10 cellular contexts compared by ENCODE assay signal in the genomic region with DNA sequence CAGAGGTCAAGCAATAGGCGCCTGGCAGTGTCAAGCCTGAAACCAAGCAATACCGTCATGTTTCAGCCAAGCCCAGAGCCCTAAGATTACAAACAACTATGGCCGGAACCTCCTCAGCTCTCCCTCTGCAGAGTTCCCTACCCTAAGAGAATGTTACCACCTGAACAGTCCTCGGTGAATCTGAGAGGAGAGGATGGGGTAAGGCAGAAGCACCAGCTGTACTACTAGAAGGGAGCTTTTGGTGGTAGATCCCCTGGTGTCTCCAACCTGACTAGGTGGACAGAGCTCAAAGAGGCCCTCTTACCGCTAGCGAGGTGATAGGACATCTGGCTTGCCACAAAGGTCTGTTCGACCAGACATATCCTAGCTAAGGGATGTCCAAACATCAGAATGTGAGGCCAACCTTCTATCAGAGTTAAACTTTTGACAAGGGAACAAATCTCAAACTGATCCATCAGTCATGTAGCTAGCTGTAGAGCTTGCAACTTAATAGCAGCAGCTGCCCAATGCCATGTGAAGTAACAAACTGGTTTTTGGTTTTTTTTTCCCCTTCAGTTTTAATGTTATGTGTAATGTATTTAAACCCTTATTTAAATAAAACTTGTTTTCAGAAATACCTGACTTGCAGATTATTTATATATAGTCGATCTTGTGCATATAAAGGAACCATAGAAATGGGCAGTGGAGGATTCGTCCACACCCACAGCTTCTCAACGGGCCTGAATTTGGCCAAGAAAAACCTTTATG. TPM values are rescaled to one million over a fixed set of nuclear protein-coding genes. Genes with fewer than 3 reads are reported as not detected.
DNase-seq lines count a peak whose midpoint lies in the region; ATAC-seq and TF ChIP-seq lines count a peak whose summit lies in the region.
"Had no signal": no experiment of that assay in that cellular context is flagged by ENCODE, and none has a peak within 500 bp of the region (broad histone marks: within the 10 kb centered on the region; RNA-seq: fewer than 3 reads in every experiment).

No MANE protein-coding gene starts in this region.

- peak; percentile 43 for TF ChIP-seq POLR2A in GM19193 (IDR thresholded peaks at IDR 0.05; ENCODE audit: extremely low read depth, insufficient read depth, insufficient read length)
- no peak for TF ChIP-seq POLR2A in gastrocnemius medialis (IDR thresholded peaks at IDR 0.05)

- ATAC-seq in T-cell (replicated peaks in 1 of 4) (no peak), gastrocnemius medialis (no peak)

- H3K36me3 ChIP-seq in endocrine pancreas (ENCODE audit: control insufficient read depth, insufficient read depth, low read length) (peaks cover 26% of the 10 kb centered on the region), gastrocnemius medialis (peaks cover 12 to 52% of the 10 kb centered on the region in 2 donors)

- DNase-seq in T-cell (peak in 6 of 34 experiments; percentile 10 to 40 (median 17)), gastrocnemius medialis (no peak), mesenteric fat pad (ENCODE audit: low spot score) (no peak), dedifferentiated amniotic fluid mesenchymal stem cell (ENCODE audit: extremely low spot score) (no peak), HEK293T (ENCODE audit: extremely low spot score) (no peak)
- DNase-seq: NCI-H1694, WERI-Rb-1 had no signal

- intact Hi-C loops in gastrocnemius medialis (cut with DNase I; ENCODE audit: low total_unique reads): loop anchor here (10.0 kb wide), 1 partner anchor 1736 kb away; no protein-coding TSS in a partner anchor

- peak overlapping the region; percentile 99 to 100 (median 100) for H3K27ac ChIP-seq in gastrocnemius medialis

- POLR2A ChIA-PET in T-cell (lab: Charles Lee) (interaction anchor here (0.5 to 4.8 kb wide), 12 partner anchors 11 to 1689 kb away, joined by 3 to 108 read pairs (median 6); a partner anchor contains a TSS), HEK293T (lab: Yijun Ruan, JAX) (interaction anchor here (0.6 to 6.8 kb wide), 12 partner anchors 10 to 227 kb away, joined by 3 to 199 read pairs (median 28); a partner anchor contains a TSS)

- H3K4me1 Mint-ChIP-seq in T-cell: peaks cover 50 to 52% (median 52%) of the 10 kb centered on the region in 3 donors

- H3K27me3 ChIP-seq in endocrine pancreas (ENCODE audit: control insufficient read depth, insufficient read depth, low read length): no peaks in the 10 kb centered on the region
- H3K27me3 ChIP-seq in gastrocnemius medialis: no peaks in the 10 kb centered on the region

- peak overlapping the region; percentile 94 to 97 (median 95) for H3K4me3 Mint-ChIP-seq in T-cell

- H3K27me3 Mint-ChIP-seq in T-cell: no peaks in the 10 kb centered on the region

- no peak for TF ChIP-seq CTCF in gastrocnemius medialis (IDR thresholded peaks at IDR 0.05 in 4 of 5, conservative IDR thresholded peaks at IDR 0.05 in 1 of 5)

- no peaks in the 10 kb centered on the region for H3K9me3 Mint-ChIP-seq in T-cell

- H3K27ac Mint-ChIP-seq in T-cell: peak overlapping the region; percentile 65 to 99

- H3K36me3 Mint-ChIP-seq in T-cell: peaks cover 39% of the 10 kb centered on the region

- no peaks in the 10 kb centered on the region for H3K9me3 ChIP-seq in endocrine pancreas (ENCODE audit: control insufficient read depth, low read length)
- no peaks in the 10 kb centered on the region for H3K9me3 ChIP-seq in gastrocnemius medialis

- in situ Hi-C loops in gastrocnemius medialis (cut with MboI; ENCODE audit: low sequenced_read_pairs in 4 of 4): no loop called here

- H3K9ac ChIP-seq in endocrine pancreas (ENCODE audit: control insufficient read depth, insufficient read depth, low read length): peak overlapping the region; percentile 30

- H3K4me3 ChIP-seq in endocrine pancreas (ENCODE audit: control insufficient read depth, insufficient read depth, low read length): no peak overlapping the region
- peak overlapping the region in 3 of 4 donors; percentile 87 to 96 (median 94) for H3K4me3 ChIP-seq in gastrocnemius medialis

- H3K4me1 ChIP-seq in endocrine pancreas (ENCODE audit: control insufficient read depth, insufficient read depth, low read length) (peaks cover 11% of the 10 kb centered on the region), gastrocnemius medialis (peaks cover 34 to 36% of the 10 kb centered on the region in 2 donors)

- CTCF ChIA-PET in T-cell (lab: Charles Lee) (interaction anchor here in 1 of 2 donors (0.7 to 5.4 kb wide), 4 partner anchors 12 to 1071 kb away, joined by 3 to 60 read pairs (median 8); no protein-coding TSS in a partner anchor), HEK293T (lab: Yijun Ruan, JAX) (interaction anchor here (0.7 to 2.6 kb wide), 4 partner anchors 10 to 95 kb away, joined by 3 to 13 read pairs (median 3); no protein-coding TSS in a partner anchor)

TF ChIP-seq in HEK293T, 16 proteins besides CTCF, POLR2A, EP300 and RAD21:
- no peak for TF ChIP-seq BHLHE40 (IDR thresholded peaks at IDR 0.05; ENCODE audit: borderline replicate concordance)

RNA-seq across cellular contexts. Expression of a gene that starts 2.5 kb away (rescaled TPM):
- total RNA-seq in T-cell (1,000 to 10,000 TPM in 2 of 5 donors, 100 to 1,000 TPM in 3; 962 to 2,431 (median 988) TPM), gastrocnemius medialis (100 to 1,000 TPM; 222 to 842 (median 375) TPM), mesenteric fat pad (972 TPM)

RNA-seq across cellular contexts. Expression of a gene that starts 20.9 kb away (rescaled TPM):
- not detected for total RNA-seq in T-cell
- not detected for total RNA-seq in gastrocnemius medialis
- not detected for total RNA-seq in mesenteric fat pad
- total RNA-seq: mucosa of gallbladder had no signal

RNA-seq across cellular contexts. Expression of a gene that starts 43.2 kb away (rescaled TPM):
- under 1 TPM in 3 of 5 donors, not detected in 2; 0.49 to 0.63 (median 0.53) TPM for total RNA-seq in T-cell
- under 1 TPM in 1 of 4 donors, not detected in 3; 0.22 TPM for total RNA-seq in gastrocnemius medialis
- total RNA-seq in mesenteric fat pad: 0.13 TPM
